Comparison of ENCODE assay signal across 8 cellular contexts in the genomic region with DNA sequence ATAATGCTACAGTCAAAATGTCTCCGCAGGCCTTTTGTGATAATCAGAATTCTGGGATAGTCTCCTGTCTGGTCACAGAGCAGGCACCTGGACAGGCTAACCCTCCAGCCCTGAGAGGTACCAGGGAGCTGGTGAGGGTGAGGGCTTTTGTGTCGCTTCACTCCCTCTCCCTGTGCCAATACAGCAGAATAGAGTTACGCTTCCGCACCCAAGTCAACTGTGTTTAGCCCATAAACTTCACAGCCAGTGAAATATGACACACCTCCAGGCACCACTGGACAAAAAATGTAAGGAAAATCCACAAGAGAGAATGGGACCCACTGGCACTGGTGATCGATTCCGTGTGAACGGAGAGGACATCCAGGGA. TPM values are rescaled to one million over a fixed set of nuclear protein-coding genes. Genes with fewer than 3 reads are reported as not detected.
DNase-seq lines count a peak whose midpoint lies in the region; ATAC-seq and TF ChIP-seq lines count a peak whose summit lies in the region.

No MANE protein-coding gene starts in this region.

- H3K9me3 Mint-ChIP-seq in activated CD4-positive, alpha-beta T cell treated with anti-CD3 and anti-CD28 coated beads for 36 hours (ENCODE audit: low read depth), result no peaks in the 10 kb centered on the region
- no peaks in the 10 kb centered on the region for H3K9me3 Mint-ChIP-seq in activated naive CD8-positive, alpha-beta T cell (ENCODE audit: low read depth)

- no peaks in the 10 kb centered on the region for H3K27me3 Mint-ChIP-seq in activated CD4-positive, alpha-beta T cell treated with anti-CD3 and anti-CD28 coated beads for 36 hours
- H3K27me3 Mint-ChIP-seq in activated naive CD8-positive, alpha-beta T cell, result no peaks in the 10 kb centered on the region

- no peaks in the 10 kb centered on the region for H3K36me3 ChIP-seq in testis (ENCODE audit: low read depth, missing control alignments)

- 47% methylated on average over 6 to 7 of the region's 7 CpGs for WGBS in testis, 2 donors

- no peak for TF ChIP-seq CTCF in testis (IDR thresholded peaks at IDR 0.05)

- peaks cover 24% of the 10 kb centered on the region for H3K4me1 ChIP-seq in testis

- H3K27me3 ChIP-seq in testis, result no peaks in the 10 kb centered on the region

- H3K4me3 Mint-ChIP-seq in activated CD4-positive, alpha-beta T cell treated with anti-CD3 and anti-CD28 coated beads for 36 hours, result peak overlapping the region; percentile 87
- H3K4me3 Mint-ChIP-seq in activated naive CD8-positive, alpha-beta T cell, result peak overlapping the region; percentile 98

- no peak for ATAC-seq in activated CD4-positive, alpha-beta T cell treated with anti-CD3 and anti-CD28 coated beads for 36 hours
- ATAC-seq in left colon (peak; percentile 52), esophagus mucosa (no peak)

- H3K27ac ChIP-seq in testis, result no peak overlapping the region

- H3K9me3 ChIP-seq in testis, result no peaks in the 10 kb centered on the region

- no peaks in the 10 kb centered on the region for H3K36me3 Mint-ChIP-seq in activated CD4-positive, alpha-beta T cell treated with anti-CD3 and anti-CD28 coated beads for 36 hours (ENCODE audit: low read depth)
- H3K36me3 Mint-ChIP-seq in activated naive CD8-positive, alpha-beta T cell, result no peaks in the 10 kb centered on the region

- POLR2A ChIA-PET in activated CD4-positive, alpha-beta T cell treated with anti-CD3 and anti-CD28 coated beads for 36 hours (lab: Charles Lee), result interaction anchor here (1.1 kb wide), 1 partner anchor 9 kb away, joined by 4 read pairs; no protein-coding TSS in a partner anchor

- peak overlapping the region; percentile 98 to 99 for H3K4me3 ChIP-seq in testis

- H3K4me1 Mint-ChIP-seq in activated CD4-positive, alpha-beta T cell treated with anti-CD3 and anti-CD28 coated beads for 36 hours, result peaks cover 32% of the 10 kb centered on the region
- H3K4me1 Mint-ChIP-seq in activated naive CD8-positive, alpha-beta T cell (ENCODE audit: low read depth), result peaks cover 49% of the 10 kb centered on the region

- DNase-seq in activated CD4-positive, alpha-beta T cell treated with anti-CD3 and anti-CD28 coated beads for 36 hours, result no peak
- no peak for DNase-seq in activated CD4-positive, alpha-beta T cell treated with anti-CD3 and anti-CD28 coated beads for 48 hours
- DNase-seq in left colon (no peak), testis (no peak), NOMO-1 treated with DMSO at 0.1 percent for 48 hours (lab: John Stamatoyannopoulos, UW; ENCODE audit: unreplicated experiment) (no peak), dermis blood vessel endothelial cell (no peak)

- no peak for TF ChIP-seq POLR2A in testis (IDR thresholded peaks at IDR 0.05)

- intact Hi-C loops in activated CD4-positive, alpha-beta T cell treated with anti-CD3 and anti-CD28 coated beads for 36 hours (cut with DNase I, micrococcal nuclease), result loop anchor here (5.0 kb wide), 3 partner anchors 56 to 781 kb away; a partner anchor contains a TSS
- intact Hi-C loops in left colon (cut with DNase I, micrococcal nuclease), result no loop called here
- intact Hi-C loops in testis (cut with DNase I; ENCODE audit: low total_unique reads), result no loop called here

- peak overlapping the region; percentile 89 for H3K27ac Mint-ChIP-seq in activated CD4-positive, alpha-beta T cell treated with anti-CD3 and anti-CD28 coated beads for 36 hours
- peak overlapping the region; percentile 98 for H3K27ac Mint-ChIP-seq in activated naive CD8-positive, alpha-beta T cell

- CTCF ChIA-PET in activated CD4-positive, alpha-beta T cell treated with anti-CD3 and anti-CD28 coated beads for 36 hours (lab: Charles Lee), result interaction anchor here (0.7 to 1.2 kb wide), 2 partner anchors 52 to 145 kb away, joined by 3 to 4 read pairs; no protein-coding TSS in a partner anchor

RNA-seq across cellular contexts. Expression of a gene that starts 1.3 kb away (rescaled TPM):
- 10 to 100 TPM; 82.9 to 88.0 TPM for total RNA-seq in activated CD4-positive, alpha-beta T cell treated with anti-CD3 and anti-CD28 coated beads for 36 hours
- total RNA-seq in left colon, result 100 to 1,000 TPM; 197 to 265 TPM
- total RNA-seq in testis, result 100 to 1,000 TPM; 226 to 229 TPM
- 130 TPM for polyA plus RNA-seq in testis (ENCODE audit: insufficient read depth, low read depth, low replicate concordance)
- total RNA-seq in esophagus mucosa, result 69.1 TPM
- total RNA-seq in dermis blood vessel endothelial cell, result 76.1 and 93.5 TPM in 2 replicates

RNA-seq across cellular contexts. Expression of a gene that starts 1.4 kb away (rescaled TPM):
- 10 to 100 TPM; 15.2 to 17.3 TPM for total RNA-seq in activated CD4-positive, alpha-beta T cell treated with anti-CD3 and anti-CD28 coated beads for 36 hours
- total RNA-seq in left colon (10 to 100 TPM; 21.4 to 28.6 TPM), testis (10 to 100 TPM; 69.2 to 88.2 TPM), esophagus mucosa (11.2 TPM), dermis blood vessel endothelial cell (12.6 and 13.5 TPM in 2 replicates)
- polyA plus RNA-seq in testis (ENCODE audit: insufficient read depth, low read depth, low replicate concordance), result 50.5 TPM

RNA-seq across cellular contexts. Expression of a gene that starts 42.6 kb away (rescaled TPM):
- total RNA-seq in activated CD4-positive, alpha-beta T cell treated with anti-CD3 and anti-CD28 coated beads for 36 hours, result 10 to 100 TPM in 1 of 2 experiments, 1 to 10 TPM in 1; 9.3 to 11.3 TPM
- total RNA-seq in left colon (10 to 100 TPM; 47.8 to 49.6 TPM), testis (10 to 100 TPM; 20.7 to 22.7 TPM), esophagus mucosa (12.0 TPM), dermis blood vessel endothelial cell (28.2 and 28.9 TPM in 2 replicates)
- polyA plus RNA-seq in testis (ENCODE audit: insufficient read depth, low read depth, low replicate concordance), result 10.8 TPM

RNA-seq across cellular contexts. Expression of a gene that starts 56.0 kb away (rescaled TPM):
- total RNA-seq in activated CD4-positive, alpha-beta T cell treated with anti-CD3 and anti-CD28 coated beads for 36 hours, result 1 to 10 TPM; 6.4 to 9.0 TPM
- total RNA-seq in left colon (10 to 100 TPM; 28.7 to 40.9 TPM), testis (10 to 100 TPM; 35.7 to 39.4 TPM), esophagus mucosa (8.8 TPM), dermis blood vessel endothelial cell (14.1 and 19.6 TPM in 2 replicates)
- 8.9 TPM for polyA plus RNA-seq in testis (ENCODE audit: insufficient read depth, low read depth, low replicate concordance)

Comparison
In these comparisons a context has a peak if more than half of its experiments do, and no peak if none do; other contexts are left out.
1. intact Hi-C loops: an anchor here in activated CD4-positive, alpha-beta T cell treated with anti-CD3 and anti-CD28 coated beads for 36 hours (5.0 kb wide); none called in left colon and testis.